21 cellular contexts compared by ENCODE assay signal in genomic region chr13:109859898-109860297, GRCh38.
DNase-seq lines count a peak whose midpoint lies in the region; ATAC-seq and TF ChIP-seq lines count a peak whose summit lies in the region.
"Had no signal": no experiment of that assay in that cellular context is flagged by ENCODE, and none has a peak within 500 bp of the region (broad histone marks: within the 10 kb centered on the region; RNA-seq: fewer than 3 reads in every experiment).

No MANE protein-coding gene starts in this region.

- H3K4me1 ChIP-seq in esophagus muscularis mucosa, result no peaks in the 10 kb centered on the region

- H3K4me3 ChIP-seq in esophagus muscularis mucosa, result no peak overlapping the region
- H3K4me3 ChIP-seq: K562 had no signal

- H3K27me3 Mint-ChIP-seq in activated CD4-positive, alpha-beta T cell treated with anti-CD3 and anti-CD28 coated beads, Interleukin-2, amount 10 ng/mL, durations not matched to agents 24 days and 14 days, result peaks cover 18% of the 10 kb centered on the region

- no peak for TF ChIP-seq POLR2A in esophagus muscularis mucosa (IDR thresholded peaks at IDR 0.05; ENCODE audit: low read depth)

- WGBS in esophagus muscularis mucosa, result 88% methylated on average over 3 of the region's 3 CpGs

- no peak for TF ChIP-seq CTCF in esophagus muscularis mucosa (IDR thresholded peaks at IDR 0.05)

- no peak overlapping the region for H3K4me3 Mint-ChIP-seq in activated CD4-positive, alpha-beta T cell treated with anti-CD3 and anti-CD28 coated beads, Interleukin-2, amount 10 ng/mL, durations not matched to agents 24 days and 14 days
- H3K4me3 Mint-ChIP-seq: CD8-positive, alpha-beta T cell had no signal

- intact Hi-C loops in activated CD4-positive, alpha-beta T cell treated with anti-CD3 and anti-CD28 coated beads, Interleukin-2, amount 10 ng/mL, durations not matched to agents 24 days and 14 days (cut with micrococcal nuclease), result no loop called here
- intact Hi-C loops in esophagus muscularis mucosa (cut with DNase I), result no loop called here

- H3K27me3 ChIP-seq in esophagus muscularis mucosa, result no peaks in the 10 kb centered on the region

- H3K27ac Mint-ChIP-seq in activated CD4-positive, alpha-beta T cell treated with anti-CD3 and anti-CD28 coated beads, Interleukin-2, amount 10 ng/mL, durations not matched to agents 24 days and 14 days, result no peak overlapping the region
- H3K27ac Mint-ChIP-seq: CD8-positive, alpha-beta T cell had no signal

- no peaks in the 10 kb centered on the region for H3K36me3 Mint-ChIP-seq in activated CD4-positive, alpha-beta T cell treated with anti-CD3 and anti-CD28 coated beads, Interleukin-2, amount 10 ng/mL, durations not matched to agents 24 days and 14 days (ENCODE audit: low read depth)
- H3K36me3 Mint-ChIP-seq: CD8-positive, alpha-beta T cell had no signal

- H3K9me3 ChIP-seq in esophagus muscularis mucosa, result no peaks in the 10 kb centered on the region

- DNase-seq in activated CD4-positive, alpha-beta T cell treated with anti-CD3 and anti-CD28 coated beads, Interleukin-2, amount 10 ng/mL, durations not matched to agents 24 days and 14 days, result peak; percentile 15
- no peak for DNase-seq in activated CD4-positive, alpha-beta T cell treated with anti-CD3 and anti-CD28 coated beads, Interleukin-2, amount 50 U/mL, for 1 hour
- peak; percentile 19 for DNase-seq in NOMO-1 treated with DMSO at 0.1 percent for 48 hours (lab: John Stamatoyannopoulos, UW; ENCODE audit: unreplicated experiment)
- peak; percentile 70 for DNase-seq in esophagus muscularis mucosa (ENCODE audit: extremely low spot score)
- DNase-seq in ureter (ENCODE audit: low spot score), result peak; percentile 14
- DNase-seq: AML-193; C1 segment of cervical spinal cord; CD8-positive, alpha-beta T cell; GOT3; NCI-H1105 treated with DMSO at 0.1 percent for 48 hours; NCI-H2029 treated with DMSO at 0.1 percent for 48 hours; NCI-H345; NCI-H524; NCI-H82 had no signal

- no peak overlapping the region for H3K27ac ChIP-seq in esophagus muscularis mucosa (replicated peaks in 1 of 4)

- no peak for ATAC-seq in HG03196 (IDR thresholded peaks at IDR 0.05; ENCODE audit: unreplicated experiment)
- ATAC-seq in GM21423 (IDR thresholded peaks at IDR 0.05; ENCODE audit: unreplicated experiment), result no peak
- no peak for ATAC-seq in HG03439 (IDR thresholded peaks at IDR 0.05; ENCODE audit: unreplicated experiment)
- ATAC-seq: CD8-positive, alpha-beta T cell; HCT116; K562; Panc1; SK-N-SH treated with all-trans-retinoic acid at 6 μM for 48 hours had no signal

- no peaks in the 10 kb centered on the region for H3K36me3 ChIP-seq in esophagus muscularis mucosa

- TF ChIP-seq EP300 in esophagus muscularis mucosa (IDR thresholded peaks at IDR 0.05), result no peak

- no peaks in the 10 kb centered on the region for H3K9me3 Mint-ChIP-seq in activated CD4-positive, alpha-beta T cell treated with anti-CD3 and anti-CD28 coated beads, Interleukin-2, amount 10 ng/mL, durations not matched to agents 24 days and 14 days
- H3K9me3 Mint-ChIP-seq: CD8-positive, alpha-beta T cell had no signal

- no peaks in the 10 kb centered on the region for H3K4me1 Mint-ChIP-seq in activated CD4-positive, alpha-beta T cell treated with anti-CD3 and anti-CD28 coated beads, Interleukin-2, amount 10 ng/mL, durations not matched to agents 24 days and 14 days
